In the genomic region with DNA sequence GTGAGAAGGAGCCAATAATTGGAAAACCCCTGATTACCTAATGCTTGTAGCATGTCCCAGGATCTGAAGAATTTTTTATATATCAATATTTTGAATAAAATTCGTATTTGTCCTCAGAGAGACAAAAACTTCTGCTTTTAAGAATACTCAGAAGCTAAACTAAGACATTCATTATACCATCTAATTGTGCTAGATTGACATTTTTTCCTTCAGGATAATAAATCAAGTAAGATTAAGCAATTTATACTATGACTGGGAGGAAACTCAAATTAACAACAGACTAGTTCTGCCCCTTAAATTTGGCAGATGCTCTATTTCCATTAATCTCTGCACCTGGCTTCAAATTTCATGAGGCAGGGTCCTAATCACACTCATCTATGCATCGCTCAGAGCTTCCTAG, we compare ENCODE assay signal across 18 cellular contexts.
"Had no signal": no experiment of that assay in that cellular context is flagged by ENCODE, and none has a peak within 500 bp of the region (broad histone marks: within the 10 kb centered on the region; RNA-seq: fewer than 3 reads in every experiment).

No MANE protein-coding gene starts in this region.

- H3K27me3 ChIP-seq: esophagus muscularis mucosa, hepatocyte, left lung, neural progenitor cell, ovary, sigmoid colon, testis, upper lobe of right lung had no signal

- H3K9me3 ChIP-seq: esophagus muscularis mucosa, left lung, ovary, sigmoid colon, testis, upper lobe of right lung had no signal

- H3K4me1 ChIP-seq: neural progenitor cell had no signal

- H3K9ac ChIP-seq: neural progenitor cell had no signal

- DNase-seq: activated CD4-positive, alpha-beta T cell treated with anti-CD3 and anti-CD28 coated beads, Interleukin-2, amount 50 U/mL, for 1 hour; activated naive CD8-positive, alpha-beta T cell treated with anti-CD3 and anti-CD28 coated beads for 36 hours; amygdala; cortex of kidney; effector CD4-positive, alpha-beta T cell; kidney; left lung; mammary epithelial cell; naive B cell; ovary; sigmoid colon; stimulated activated CD4-positive, alpha-beta T cell treated with anti-CD3 and anti-CD28 coated beads, Interleukin-1b, Interleukin-23, amount 100 ng/mL, for 48 hours; stimulated activated naive CD8-positive, alpha-beta T cell treated with anti-CD3 and anti-CD28 coated beads, Interleukin-15, amount 100 ng/mL, for 72 hours; upper lobe of right lung had no signal

- H3K27ac ChIP-seq: esophagus muscularis mucosa, hepatocyte, left lung, neural progenitor cell, ovary, sigmoid colon, testis, upper lobe of right lung had no signal

- H3K36me3 ChIP-seq: esophagus muscularis mucosa, left lung, neural progenitor cell, ovary, sigmoid colon, upper lobe of right lung had no signal

- H3K4me3 ChIP-seq: esophagus muscularis mucosa, hepatocyte, left lung, neural progenitor cell, ovary, sigmoid colon, testis, upper lobe of right lung had no signal

- H3K79me2 ChIP-seq: hepatocyte had no signal

- H3K4me2 ChIP-seq: hepatocyte, neural progenitor cell had no signal

- H2AFZ ChIP-seq: hepatocyte, neural progenitor cell had no signal
